In the genomic region with DNA sequence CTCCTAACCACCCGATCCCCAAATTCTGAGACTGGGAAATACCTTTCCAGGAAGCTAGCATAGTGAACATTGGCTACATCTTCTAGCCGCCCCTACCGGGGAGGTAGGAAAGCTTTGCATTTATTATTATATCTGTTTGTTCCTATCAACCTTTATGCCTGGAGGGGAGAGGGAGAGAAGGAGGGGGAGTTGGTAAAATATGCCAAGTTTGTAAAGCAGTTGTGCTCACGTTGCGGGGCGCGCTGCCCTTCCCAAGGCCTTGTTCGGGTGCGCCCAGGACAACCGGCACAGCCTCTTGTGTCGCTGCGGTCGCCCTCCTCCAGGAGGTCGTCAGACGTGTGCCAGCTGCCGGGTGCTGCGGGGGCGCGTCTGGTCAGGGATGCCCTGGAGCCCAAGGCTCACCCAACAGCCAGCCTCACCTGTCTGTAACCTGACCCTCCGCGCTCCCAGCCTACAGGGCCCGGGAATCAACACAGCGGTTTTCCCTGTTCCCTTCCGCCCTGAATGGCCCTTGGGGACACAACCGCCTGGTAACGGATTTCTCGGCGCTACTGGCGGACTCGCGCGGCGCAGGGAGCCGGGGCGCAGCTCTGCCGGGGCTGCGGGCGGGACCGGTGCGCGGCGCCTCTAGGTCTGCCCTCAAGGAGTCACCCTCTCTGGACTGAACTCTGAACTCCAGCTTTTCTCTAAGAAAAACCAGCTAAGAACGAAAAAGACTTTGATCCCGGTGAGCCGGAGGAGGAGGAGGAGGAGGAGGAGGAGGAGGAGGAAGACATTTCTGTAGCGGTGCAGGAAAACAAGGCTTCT, we compare ENCODE assay signal across 9 cellular contexts. TPM values are rescaled to one million over a fixed set of nuclear protein-coding genes. Genes with fewer than 3 reads are reported as not detected.
DNase-seq lines count a peak whose midpoint lies in the region; ATAC-seq lines count a peak whose summit lies in the region.
"Had no signal": no experiment of that assay in that cellular context is flagged by ENCODE, and none has a peak within 500 bp of the region (broad histone marks: within the 10 kb centered on the region; RNA-seq: fewer than 3 reads in every experiment).

No MANE protein-coding gene starts in this region.

- H3K4me1 Mint-ChIP-seq in activated CD4-positive, alpha-beta T cell treated with anti-CD3 and anti-CD28 coated beads for 36 hours: peaks cover 8% of the 10 kb centered on the region
- H3K4me1 Mint-ChIP-seq in stimulated activated naive CD8-positive, alpha-beta T cell treated with anti-CD3 and anti-CD28 coated beads, Interleukin-15, Interleukin-2, amounts not matched to agents 100 ng/mL and 50 ng/mL, for 24 hours (ENCODE audit: low read depth): peaks cover 5% of the 10 kb centered on the region

- no peak overlapping the region for H3K4me3 Mint-ChIP-seq in activated CD4-positive, alpha-beta T cell treated with anti-CD3 and anti-CD28 coated beads for 36 hours
- peak overlapping the region; percentile 26 for H3K4me3 Mint-ChIP-seq in stimulated activated naive CD8-positive, alpha-beta T cell treated with anti-CD3 and anti-CD28 coated beads, Interleukin-15, Interleukin-2, amounts not matched to agents 100 ng/mL and 50 ng/mL, for 24 hours
- H3K4me3 Mint-ChIP-seq: natural killer cell treated with Interleukin-12 subunit alpha and Interleukin-12 subunit beta and Interleukin-15 and Interleukin-18, amount 100 ng/mL, for 72 hours had no signal

- H3K27me3 Mint-ChIP-seq in activated CD4-positive, alpha-beta T cell treated with anti-CD3 and anti-CD28 coated beads for 36 hours: peaks cover 46% of the 10 kb centered on the region
- H3K27me3 Mint-ChIP-seq in stimulated activated naive CD8-positive, alpha-beta T cell treated with anti-CD3 and anti-CD28 coated beads, Interleukin-15, Interleukin-2, amounts not matched to agents 100 ng/mL and 50 ng/mL, for 24 hours: peaks cover 71% of the 10 kb centered on the region

- H3K4me3 ChIP-seq in iPS-11a (ENCODE audit: low read depth, low read length): peak overlapping the region; percentile 48

- POLR2A ChIA-PET in activated CD4-positive, alpha-beta T cell treated with anti-CD3 and anti-CD28 coated beads for 36 hours (lab: Charles Lee): no interaction called here

- H3K9me3 Mint-ChIP-seq in activated CD4-positive, alpha-beta T cell treated with anti-CD3 and anti-CD28 coated beads for 36 hours (ENCODE audit: low read depth): no peaks in the 10 kb centered on the region
- H3K9me3 Mint-ChIP-seq in stimulated activated naive CD8-positive, alpha-beta T cell treated with anti-CD3 and anti-CD28 coated beads, Interleukin-15, Interleukin-2, amounts not matched to agents 100 ng/mL and 50 ng/mL, for 24 hours: no peaks in the 10 kb centered on the region
- H3K9me3 Mint-ChIP-seq: natural killer cell treated with Interleukin-12 subunit alpha and Interleukin-12 subunit beta and Interleukin-15 and Interleukin-18, amount 100 ng/mL, for 72 hours had no signal

- H3K36me3 Mint-ChIP-seq in activated CD4-positive, alpha-beta T cell treated with anti-CD3 and anti-CD28 coated beads for 36 hours (ENCODE audit: low read depth): no peaks in the 10 kb centered on the region
- H3K36me3 Mint-ChIP-seq in stimulated activated naive CD8-positive, alpha-beta T cell treated with anti-CD3 and anti-CD28 coated beads, Interleukin-15, Interleukin-2, amounts not matched to agents 100 ng/mL and 50 ng/mL, for 24 hours (ENCODE audit: low read depth): no peaks in the 10 kb centered on the region
- H3K36me3 Mint-ChIP-seq: natural killer cell treated with Interleukin-12 subunit alpha and Interleukin-12 subunit beta and Interleukin-15 and Interleukin-18, amount 100 ng/mL, for 72 hours had no signal

- DNase-seq in activated CD4-positive, alpha-beta T cell treated with anti-CD3 and anti-CD28 coated beads for 36 hours: peak; percentile 21
- DNase-seq in activated CD4-positive, alpha-beta T cell treated with anti-CD3 and anti-CD28 coated beads, Interleukin-2, amount 50 U/mL, for 4 hours: no peak
- DNase-seq in NCI-H774 (lab: John Stamatoyannopoulos, UW) (peak; percentile 69), KG1 (lab: John Stamatoyannopoulos, UW) (no peak), T1000 (lab: John Stamatoyannopoulos, UW) (no peak)

- no peak for ATAC-seq in activated CD4-positive, alpha-beta T cell treated with anti-CD3 and anti-CD28 coated beads for 36 hours
- no peak for ATAC-seq in GM21717 (IDR thresholded peaks at IDR 0.05; ENCODE audit: unreplicated experiment)

- CTCF ChIA-PET in activated CD4-positive, alpha-beta T cell treated with anti-CD3 and anti-CD28 coated beads for 36 hours (lab: Charles Lee): interaction anchor here (1.0 kb wide), 1 partner anchor 217 kb away, joined by 3 read pairs; no protein-coding TSS in a partner anchor

- H3K27ac Mint-ChIP-seq in activated CD4-positive, alpha-beta T cell treated with anti-CD3 and anti-CD28 coated beads for 36 hours: no peak overlapping the region
- H3K27ac Mint-ChIP-seq in stimulated activated naive CD8-positive, alpha-beta T cell treated with anti-CD3 and anti-CD28 coated beads, Interleukin-15, Interleukin-2, amounts not matched to agents 100 ng/mL and 50 ng/mL, for 24 hours: no peak overlapping the region
- H3K27ac Mint-ChIP-seq: natural killer cell treated with Interleukin-12 subunit alpha and Interleukin-12 subunit beta and Interleukin-15 and Interleukin-18, amount 100 ng/mL, for 72 hours had no signal

- intact Hi-C loops in activated CD4-positive, alpha-beta T cell treated with anti-CD3 and anti-CD28 coated beads for 36 hours (cut with DNase I, micrococcal nuclease): loop anchor here in 1 of 2 experiments (10.0 kb wide), 1 partner anchor 226 kb away; the partner anchor contains the start of gene ZNF133

RNA-seq across cellular contexts. Expression of gene OVOL2, which starts 1.1 kb away (rescaled TPM):
- total RNA-seq in activated CD4-positive, alpha-beta T cell treated with anti-CD3 and anti-CD28 coated beads for 36 hours: not detected
- total RNA-seq: natural killer cell treated with Interleukin-12 subunit alpha and Interleukin-12 subunit beta and Interleukin-15 and Interleukin-18, amount 100 ng/mL, for 72 hours had no signal

Comparison
In these comparisons a context has a peak if more than half of its experiments do, and no peak if none do; other contexts are left out.
1. DNase-seq: peak in activated CD4-positive, alpha-beta T cell treated with anti-CD3 and anti-CD28 coated beads for 36 hours (single experiment) and NCI-H774 (single experiment); none in activated CD4-positive, alpha-beta T cell treated with anti-CD3 and anti-CD28 coated beads, Interleukin-2, amount 50 U/mL, for 4 hours (0 of 2), KG1 (single experiment) and T1000 (single experiment).